ENCODE assay signal across 9 cellular contexts in the genomic region with DNA sequence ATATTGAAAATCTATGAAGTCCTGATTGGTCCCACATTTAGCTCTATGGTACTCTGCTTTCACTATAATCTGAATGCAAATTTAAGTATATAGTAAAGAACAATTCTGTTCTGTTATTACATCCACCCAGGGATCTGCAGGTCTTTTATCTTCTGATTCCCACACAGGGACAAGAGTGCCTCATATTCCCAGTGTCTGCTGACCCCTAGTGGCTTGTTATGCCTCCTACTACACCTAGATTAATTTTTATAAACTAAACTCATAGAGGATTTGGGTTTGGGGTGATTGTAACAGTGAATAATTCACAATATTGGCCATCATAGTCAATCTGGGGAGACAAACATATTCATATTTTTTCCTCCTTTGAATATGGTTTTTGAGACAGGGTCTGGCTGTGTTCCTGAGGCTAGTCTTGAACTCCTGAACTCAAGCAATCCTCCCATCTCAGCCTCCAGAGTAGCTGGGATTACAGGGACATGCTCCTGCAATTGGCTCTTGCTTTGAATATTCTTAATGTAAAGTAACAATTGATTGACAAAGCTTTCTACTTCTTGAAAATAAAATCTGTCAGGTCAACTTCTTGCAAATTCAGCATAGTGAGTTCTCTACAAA.
DNase-seq lines count a peak whose midpoint lies in the region; ATAC-seq and TF ChIP-seq lines count a peak whose summit lies in the region.
"Had no signal": no experiment of that assay in that cellular context is flagged by ENCODE, and none has a peak within 500 bp of the region (broad histone marks: within the 10 kb centered on the region; RNA-seq: fewer than 3 reads in every experiment).

No MANE protein-coding gene starts in this region.

- TF ChIP-seq CTCF in OCI-LY7 (conservative IDR thresholded peaks at IDR 0.05; ENCODE audit: low read length): peak; percentile 85
- TF ChIP-seq CTCF in endothelial cell (IDR thresholded peaks at IDR 0.05; ENCODE audit: unreplicated experiment): peak; percentile 69
- TF ChIP-seq CTCF in neural progenitor cell (IDR thresholded peaks at IDR 0.05): peak; percentile 88

- H4K20me1 ChIP-seq in OCI-LY7 (ENCODE audit: insufficient read depth, low read length): no peaks in the 10 kb centered on the region
- no peaks in the 10 kb centered on the region for H4K20me1 ChIP-seq in neural progenitor cell (ENCODE audit: low read depth)

- CTCF ChIA-PET in OCI-LY7 (lab: Charles Lee; ENCODE audit: unreplicated experiment): no interaction called here

- H3K9me3 Mint-ChIP-seq in endothelial cell (ENCODE audit: unreplicated experiment) (no peaks in the 10 kb centered on the region), neural progenitor cell (no peaks in the 10 kb centered on the region)
- H3K9me3 Mint-ChIP-seq in effector memory CD8-positive, alpha-beta T cell: peaks cover 0 to 2% of the 10 kb centered on the region in 2 donors
- H3K9me3 Mint-ChIP-seq: stimulated activated naive CD8-positive, alpha-beta T cell treated with anti-CD3 and anti-CD28 coated beads, Interleukin-15, Interleukin-2, amounts not matched to agents 100 ng/mL and 50 ng/mL, for 24 hours had no signal

- H2AFZ ChIP-seq in OCI-LY7 (ENCODE audit: low read length) (no peak overlapping the region), neural progenitor cell (replicated peaks) (no peak overlapping the region)

- DNase-seq in NCI-H524 (lab: John Stamatoyannopoulos, UW) (peak; percentile 30 to 70), NCI-H524 treated with DMSO at 0.1 percent for 48 hours (lab: John Stamatoyannopoulos, UW) (no peak), HuH-7 (ENCODE audit: low spot score) (peak; percentile 27), OCI-LY7 (ENCODE audit: low spot score) (peak; percentile 39), endothelial cell (ENCODE audit: low spot score) (peak; percentile 61), neural progenitor cell (ENCODE audit: low spot score) (peak; percentile 76)
- DNase-seq in effector memory CD8-positive, alpha-beta T cell: no peak

- H3K9ac ChIP-seq in neural progenitor cell: no peak overlapping the region

- H3K4me2 ChIP-seq in OCI-LY7 (ENCODE audit: low read length) (no peak overlapping the region), neural progenitor cell (no peak overlapping the region)

- intact Hi-C loops in OCI-LY7 (cut with micrococcal nuclease; ENCODE audit: unreplicated experiment): loop anchor here (2.0 to 5.0 kb wide), 2 partner anchors 620 to 1283 kb away; no protein-coding TSS in a partner anchor

- H3K36me3 ChIP-seq in OCI-LY7 (ENCODE audit: insufficient read depth, low read length) (no peaks in the 10 kb centered on the region), neural progenitor cell (no peaks in the 10 kb centered on the region)

- H3K27ac ChIP-seq in OCI-LY7 (ENCODE audit: low read depth, low read length, poor library complexity, severe bottlenecking): no peak overlapping the region
- H3K27ac ChIP-seq in neural progenitor cell: no peak overlapping the region

- H3K4me3 Mint-ChIP-seq in endothelial cell (ENCODE audit: unreplicated experiment): no peak overlapping the region
- H3K4me3 Mint-ChIP-seq in neural progenitor cell: no peak overlapping the region
- H3K4me3 Mint-ChIP-seq in effector memory CD8-positive, alpha-beta T cell: no peak overlapping the region
- H3K4me3 Mint-ChIP-seq: stimulated activated naive CD8-positive, alpha-beta T cell treated with anti-CD3 and anti-CD28 coated beads, Interleukin-15, Interleukin-2, amounts not matched to agents 100 ng/mL and 50 ng/mL, for 24 hours had no signal

- H3K4me3 ChIP-seq in OCI-LY7 (ENCODE audit: low read depth, low read length, poor library complexity, severe bottlenecking) (no peak overlapping the region), neural progenitor cell (no peak overlapping the region)

- POLR2A ChIA-PET in OCI-LY7 (lab: Charles Lee): no interaction called here

- H3K36me3 Mint-ChIP-seq in endothelial cell (ENCODE audit: low read depth, unreplicated experiment) (no peaks in the 10 kb centered on the region), neural progenitor cell (no peaks in the 10 kb centered on the region)
- no peaks in the 10 kb centered on the region for H3K36me3 Mint-ChIP-seq in effector memory CD8-positive, alpha-beta T cell (ENCODE audit: insufficient read depth)

- H3K27ac Mint-ChIP-seq in endothelial cell (ENCODE audit: unreplicated experiment) (no peak overlapping the region), neural progenitor cell (no peak overlapping the region)
- no peak overlapping the region for H3K27ac Mint-ChIP-seq in effector memory CD8-positive, alpha-beta T cell
- H3K27ac Mint-ChIP-seq: stimulated activated naive CD8-positive, alpha-beta T cell treated with anti-CD3 and anti-CD28 coated beads, Interleukin-15, Interleukin-2, amounts not matched to agents 100 ng/mL and 50 ng/mL, for 24 hours had no signal

- no peaks in the 10 kb centered on the region for H3K9me2 ChIP-seq in OCI-LY7 (ENCODE audit: insufficient read depth, low read length)

- H3F3A ChIP-seq in neural progenitor cell (ENCODE audit: low read depth): no peaks in the 10 kb centered on the region

- no peaks in the 10 kb centered on the region for H3K27me3 ChIP-seq in neural progenitor cell

- H3K9me3 ChIP-seq in OCI-LY7 (ENCODE audit: low read length) (no peaks in the 10 kb centered on the region), neural progenitor cell (ENCODE audit: low read depth) (no peaks in the 10 kb centered on the region)

- H3K27me3 Mint-ChIP-seq in endothelial cell (ENCODE audit: unreplicated experiment) (no peaks in the 10 kb centered on the region), neural progenitor cell (ENCODE audit: insufficient read depth, low read depth) (no peaks in the 10 kb centered on the region)
- H3K27me3 Mint-ChIP-seq in effector memory CD8-positive, alpha-beta T cell: no peaks in the 10 kb centered on the region
- H3K27me3 Mint-ChIP-seq: stimulated activated naive CD8-positive, alpha-beta T cell treated with anti-CD3 and anti-CD28 coated beads, Interleukin-15, Interleukin-2, amounts not matched to agents 100 ng/mL and 50 ng/mL, for 24 hours had no signal

- H3K4me1 Mint-ChIP-seq in endothelial cell (ENCODE audit: unreplicated experiment) (no peaks in the 10 kb centered on the region), neural progenitor cell (peaks cover 6% of the 10 kb centered on the region)
- H3K4me1 Mint-ChIP-seq in effector memory CD8-positive, alpha-beta T cell (ENCODE audit: low read depth in 2 of 2): no peaks in the 10 kb centered on the region

- H3K4me1 ChIP-seq in OCI-LY7 (ENCODE audit: insufficient read depth, low read length, poor library complexity, severe bottlenecking): no peaks in the 10 kb centered on the region
- no peaks in the 10 kb centered on the region for H3K4me1 ChIP-seq in neural progenitor cell

- H3K79me2 ChIP-seq in OCI-LY7 (ENCODE audit: insufficient read depth, low read depth, low read length) (no peaks in the 10 kb centered on the region), neural progenitor cell (ENCODE audit: low read depth) (no peaks in the 10 kb centered on the region)

- peak; percentile 69 for ATAC-seq in GM21737 (IDR thresholded peaks at IDR 0.05; ENCODE audit: unreplicated experiment)
- ATAC-seq in effector memory CD8-positive, alpha-beta T cell (replicated peaks): no peak

- BruUV-seq in OCI-LY7 (replicated peaks; lab: Mats Ljungman, UMichigan): no TSS peak

Comparison
In these comparisons a context has a peak if more than half of its experiments do, and no peak if none do; other contexts are left out.
1. DNase-seq: peak in NCI-H524 (2 of 2), HuH-7 (single experiment), OCI-LY7 (single experiment), endothelial cell (single experiment) and neural progenitor cell (single experiment); none in NCI-H524 treated with DMSO at 0.1 percent for 48 hours (single experiment) and effector memory CD8-positive, alpha-beta T cell (0 of 3).
2. Peak in every context shown above with its lines, with median percentiles within 50 percentile points of each other: CTCF ChIP-seq.